ENCODE assay signal across 21 cellular contexts in genomic region chr7:53900856-53901528, GRCh38.
A peak's percentile ranks its signal among the peaks of the same experiment; 100 is the strongest.
DNase-seq lines count a peak whose midpoint lies in the region; ATAC-seq and TF ChIP-seq lines count a peak whose summit lies in the region.
"Had no signal": no experiment of that assay in that cellular context is flagged by ENCODE, and none has a peak within 500 bp of the region (broad histone marks: within the 10 kb centered on the region; RNA-seq: fewer than 3 reads in every experiment).

No MANE protein-coding gene starts in this region.

- no peaks in the 10 kb centered on the region for H3K79me2 ChIP-seq in PC-9 (ENCODE audit: low read depth)

- no peak overlapping the region for H3K27ac Mint-ChIP-seq in activated T-helper 17 cell treated with anti-CD3 and anti-CD28 coated beads, Interleukin-2, amount 50 U/mL, for 72 hours
- H3K27ac Mint-ChIP-seq: CD4-positive, alpha-beta T cell had no signal

- no peaks in the 10 kb centered on the region for H3F3A ChIP-seq in PC-9 (ENCODE audit: insufficient read depth, low read depth)

- POLR2A ChIA-PET in PC-9 (lab: Charles Lee; ENCODE audit: unreplicated experiment) = no interaction called here

- no peaks in the 10 kb centered on the region for H3K36me3 Mint-ChIP-seq in activated T-helper 17 cell treated with anti-CD3 and anti-CD28 coated beads, Interleukin-2, amount 50 U/mL, for 72 hours (ENCODE audit: low read depth)

- TF ChIP-seq CTCF in C4-2B (conservative IDR thresholded peaks at IDR 0.05) (peak; percentile 32), PC-9 (conservative IDR thresholded peaks at IDR 0.05) (peak; percentile 37; the same call in 1 of the 2 replicates)

- no peaks in the 10 kb centered on the region for H4K20me1 ChIP-seq in PC-9 (ENCODE audit: insufficient read depth)

- H3K36me3 ChIP-seq in PC-9 (ENCODE audit: low read depth) = no peaks in the 10 kb centered on the region
- H3K36me3 ChIP-seq: MG63 had no signal

- H3K4me3 ChIP-seq in PC-9 = no peak overlapping the region
- H3K4me3 ChIP-seq: MG63 had no signal

- H3K9me3 ChIP-seq in PC-9 (ENCODE audit: insufficient read depth, low read depth) = no peaks in the 10 kb centered on the region
- H3K9me3 ChIP-seq: MG63 had no signal

- no peaks in the 10 kb centered on the region for H3K27me3 Mint-ChIP-seq in activated T-helper 17 cell treated with anti-CD3 and anti-CD28 coated beads, Interleukin-2, amount 50 U/mL, for 72 hours
- H3K27me3 Mint-ChIP-seq: CD4-positive, alpha-beta T cell had no signal

- H3K4me3 Mint-ChIP-seq in activated T-helper 17 cell treated with anti-CD3 and anti-CD28 coated beads, Interleukin-2, amount 50 U/mL, for 72 hours = no peak overlapping the region
- H3K4me3 Mint-ChIP-seq: CD4-positive, alpha-beta T cell had no signal

- no TSS peak for BruUV-seq in PC-9 (replicated peaks; lab: Mats Ljungman, UMichigan)

- H3K4me1 ChIP-seq in PC-9 (replicated peaks; ENCODE audit: insufficient read depth) = no peaks in the 10 kb centered on the region

- H3K27ac ChIP-seq in C4-2B (no peak overlapping the region), PC-9 (no peak overlapping the region)
- H3K27ac ChIP-seq: RWPE1 had no signal

- peaks cover 30% of the 10 kb centered on the region for H3K9me3 Mint-ChIP-seq in activated T-helper 17 cell treated with anti-CD3 and anti-CD28 coated beads, Interleukin-2, amount 50 U/mL, for 72 hours

- H3K27me3 ChIP-seq in PC-9 (ENCODE audit: insufficient read depth, low read depth) = no peaks in the 10 kb centered on the region
- H3K27me3 ChIP-seq: MG63 had no signal

- H3K9me2 ChIP-seq in PC-9 (ENCODE audit: insufficient read depth) = no peaks in the 10 kb centered on the region

- CTCF ChIA-PET in PC-9 (lab: Charles Lee) = no interaction called here

- intact Hi-C loops in PC-9 (cut with micrococcal nuclease; ENCODE audit: unreplicated experiment) = no loop called here

- ATAC-seq in activated T-helper 17 cell treated with anti-CD3 and anti-CD28 coated beads, Interleukin-2, amount 50 U/mL, for 72 hours (replicated peaks) = no peak
- ATAC-seq: HCT116, PC-3 had no signal

- DNase-seq in HT-29 (ENCODE audit: low spot score) (peak; percentile 13), PC-9 (no peak), iPS-NIHi11 (ENCODE audit: low spot score) (peak; percentile 10), NOMO-1 (lab: John Stamatoyannopoulos, UW; ENCODE audit: unreplicated experiment in 2 of 2) (no peak), GDM1 (lab: John Stamatoyannopoulos, UW) (no peak)
- DNase-seq: CD4-positive, alpha-beta T cell; COR-L47; DMS 273 treated with DMSO at 0.1 percent for 48 hours; DND-41; Karpas-422; MG63; NCI-H1417; NCI-H1694 treated with DMSO at 0.1 percent for 48 hours; NCI-H2081 treated with DMSO at 0.1 percent for 48 hours; NCI-H446; PC-3; SIG-M5 had no signal

- H3K4me1 Mint-ChIP-seq in activated T-helper 17 cell treated with anti-CD3 and anti-CD28 coated beads, Interleukin-2, amount 50 U/mL, for 72 hours = no peaks in the 10 kb centered on the region

- H2AFZ ChIP-seq in PC-9 = no peak overlapping the region

- no peak overlapping the region for H3K4me2 ChIP-seq in PC-9

Comparison
In these comparisons a context has a peak if more than half of its experiments do, and no peak if none do; other contexts are left out.
1. DNase-seq: peak in HT-29 (single experiment) and iPS-NIHi11 (single experiment); none in PC-9 (0 of 2), NOMO-1 (0 of 2) and GDM1 (single experiment).